20 cellular contexts compared by ENCODE assay signal in the genomic region with DNA sequence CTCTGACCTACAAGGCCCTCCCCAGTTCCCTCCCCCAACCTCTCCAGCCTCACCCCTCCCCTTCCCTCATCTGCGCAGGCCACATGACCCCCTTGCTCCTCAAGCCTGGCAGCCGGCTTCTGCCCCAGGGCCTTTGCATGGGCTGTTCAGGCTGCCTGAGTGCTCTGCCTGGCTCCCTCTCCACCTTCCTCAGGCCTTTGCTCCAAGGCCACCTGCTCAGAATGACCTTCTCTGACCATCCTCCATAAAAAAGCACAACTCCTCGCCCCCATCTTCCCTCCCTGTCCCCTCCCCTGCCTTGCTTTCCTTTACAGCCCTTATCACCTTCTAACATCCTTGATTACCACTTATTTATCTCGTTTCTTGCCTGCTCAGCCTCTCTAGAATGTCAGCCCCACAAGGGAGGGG. TPM values are rescaled to one million over a fixed set of nuclear protein-coding genes. Genes with fewer than 3 reads are reported as not detected.
DNase-seq lines count a peak whose midpoint lies in the region; ATAC-seq, FAIRE-seq and TF ChIP-seq lines count a peak whose summit lies in the region.
"Had no signal": no experiment of that assay in that cellular context is flagged by ENCODE, and none has a peak within 500 bp of the region (broad histone marks: within the 10 kb centered on the region; RNA-seq: fewer than 3 reads in every experiment).

No MANE protein-coding gene starts in this region.

- no peaks in the 10 kb centered on the region for H3K36me3 Mint-ChIP-seq in activated CD4-positive, alpha-beta memory T cell treated with anti-CD3 and anti-CD28 coated beads for 36 hours
- no peaks in the 10 kb centered on the region for H3K36me3 Mint-ChIP-seq in activated CD4-positive, alpha-beta memory T cell treated with anti-CD3 and anti-CD28 coated beads, Interleukin-2, amount 10 ng/mL, durations not matched to agents 7 days and 5 days (ENCODE audit: low read depth)
- H3K36me3 Mint-ChIP-seq: CD14-positive monocyte had no signal

- peak overlapping the region in 1 of 2 experiments; percentile 45; a peak in 2 of 4 replicates for H3K9ac ChIP-seq in K562 (ENCODE audit: insufficient read depth in 1 of 2, low read depth in 2 of 2, low read length in 2 of 2)

- CTCF ChIA-PET in K562 (lab: Yijun Ruan, JAX; ENCODE audit: low intra/inter-chr PET ratio): interaction anchor here (0.5 kb wide), 1 partner anchor 727 kb away, joined by 3 read pairs; no protein-coding TSS in a partner anchor
- CTCF ChIA-PET in activated CD4-positive, alpha-beta memory T cell treated with anti-CD3 and anti-CD28 coated beads for 36 hours (lab: Charles Lee): interaction anchor here (1.7 kb wide), 1 partner anchor 10 kb away, joined by 4 read pairs; no protein-coding TSS in a partner anchor
- CTCF ChIA-PET in activated CD4-positive, alpha-beta memory T cell treated with anti-CD3 and anti-CD28 coated beads, Interleukin-2, amount 10 ng/mL, durations not matched to agents 7 days and 5 days (lab: Charles Lee): no interaction called here

- BruUV-seq in K562 (replicated peaks; lab: Mats Ljungman, UMichigan): no TSS peak

- H3K4me1 Mint-ChIP-seq in activated CD4-positive, alpha-beta memory T cell treated with anti-CD3 and anti-CD28 coated beads for 36 hours (ENCODE audit: low read depth): no peaks in the 10 kb centered on the region
- H3K4me1 Mint-ChIP-seq in activated CD4-positive, alpha-beta memory T cell treated with anti-CD3 and anti-CD28 coated beads, Interleukin-2, amount 10 ng/mL, durations not matched to agents 7 days and 5 days: no peaks in the 10 kb centered on the region

- no peaks in the 10 kb centered on the region for H4K20me1 ChIP-seq in K562 (replicated peaks; ENCODE audit: control insufficient read depth, insufficient read depth, low read length)

- peak; percentile 34; the same call in 1 of the 2 replicates for TF ChIP-seq EP300 in K562 (IDR thresholded peaks at IDR 0.05; ENCODE audit: low read length)

- H3K27ac ChIP-seq in K562 (ENCODE audit: extremely low read depth, low read depth, low read length): no peak overlapping the region
- H3K27ac ChIP-seq: PC-9 had no signal

- WGBS in K562 (ENCODE audit: insufficient coverage, low coverage, missing lambda C conversion rate): 4% methylated on average over 4 of the region's 4 CpGs

- TF ChIP-seq RAD21 in K562 (CRISPR knock-in tag; conservative IDR thresholded peaks at IDR 0.05 in 1 of 2, IDR thresholded peaks at IDR 0.05 in 1 of 2): no peak

- no peaks in the 10 kb centered on the region for H3K27me3 ChIP-seq in K562 (ENCODE audit: control insufficient read depth in 2 of 2, insufficient read depth in 2 of 2, low read length in 2 of 2)

- no peak overlapping the region for H3K27ac Mint-ChIP-seq in activated CD4-positive, alpha-beta memory T cell treated with anti-CD3 and anti-CD28 coated beads for 36 hours
- no peak overlapping the region for H3K27ac Mint-ChIP-seq in activated CD4-positive, alpha-beta memory T cell treated with anti-CD3 and anti-CD28 coated beads, Interleukin-2, amount 10 ng/mL, durations not matched to agents 7 days and 5 days
- H3K27ac Mint-ChIP-seq: CD14-positive monocyte, HFFc6 had no signal

- no peak for ATAC-seq in left cardiac atrium
- peak; percentile 70 for ATAC-seq in K562

- no peaks in the 10 kb centered on the region for H3K36me3 ChIP-seq in K562 (ENCODE audit: control insufficient read depth, insufficient read depth, low read length)

- no peaks in the 10 kb centered on the region for H3K9me3 Mint-ChIP-seq in activated CD4-positive, alpha-beta memory T cell treated with anti-CD3 and anti-CD28 coated beads for 36 hours
- H3K9me3 Mint-ChIP-seq in activated CD4-positive, alpha-beta memory T cell treated with anti-CD3 and anti-CD28 coated beads, Interleukin-2, amount 10 ng/mL, durations not matched to agents 7 days and 5 days: no peaks in the 10 kb centered on the region
- H3K9me3 Mint-ChIP-seq: HFFc6 had no signal

- H3K4me2 ChIP-seq in K562 (ENCODE audit: insufficient read depth, low read length): peak overlapping the region; percentile 43; the same call in 1 of the 2 replicates
- H3K4me2 ChIP-seq: PC-9 had no signal

- TF ChIP-seq POLR2A in K562 (conservative IDR thresholded peaks at IDR 0.05): no peak

- H3K4me3 ChIP-seq in K562: no peak overlapping the region
- H3K4me3 ChIP-seq: PC-9 had no signal

- H3K4me3 Mint-ChIP-seq in activated CD4-positive, alpha-beta memory T cell treated with anti-CD3 and anti-CD28 coated beads for 36 hours: no peak overlapping the region
- no peak overlapping the region for H3K4me3 Mint-ChIP-seq in activated CD4-positive, alpha-beta memory T cell treated with anti-CD3 and anti-CD28 coated beads, Interleukin-2, amount 10 ng/mL, durations not matched to agents 7 days and 5 days
- H3K4me3 Mint-ChIP-seq: CD14-positive monocyte, HFFc6 had no signal

- H3K79me2 ChIP-seq in K562 (ENCODE audit: control insufficient read depth, insufficient read depth, low read length): no peaks in the 10 kb centered on the region

- intact Hi-C loops in left cardiac atrium (cut with DNase I): no loop called here
- intact Hi-C loops in cardiac septum (cut with DNase I): no loop called here
- intact Hi-C loops in K562 (cut with micrococcal nuclease): no loop called here
- intact Hi-C loops in posterior vena cava (cut with DNase I): no loop called here
- intact Hi-C loops in activated CD4-positive, alpha-beta memory T cell treated with anti-CD3 and anti-CD28 coated beads for 36 hours (cut with micrococcal nuclease): no loop called here

- H3K9me1 ChIP-seq in K562 (ENCODE audit: control insufficient read depth, insufficient read depth, low read length): peaks cover 4% of the 10 kb centered on the region

- peaks cover 3% of the 10 kb centered on the region for H3K27me3 Mint-ChIP-seq in activated CD4-positive, alpha-beta memory T cell treated with anti-CD3 and anti-CD28 coated beads for 36 hours
- H3K27me3 Mint-ChIP-seq in activated CD4-positive, alpha-beta memory T cell treated with anti-CD3 and anti-CD28 coated beads, Interleukin-2, amount 10 ng/mL, durations not matched to agents 7 days and 5 days: peaks cover 6% of the 10 kb centered on the region

- POLR2A ChIA-PET in K562 (lab: Yijun Ruan, JAX): interaction anchor here (0.5 to 1.6 kb wide), 6 partner anchors 9 to 239 kb away, joined by 3 to 8 read pairs (median 4); no protein-coding TSS in a partner anchor
- POLR2A ChIA-PET in activated CD4-positive, alpha-beta memory T cell treated with anti-CD3 and anti-CD28 coated beads for 36 hours (lab: Charles Lee): no interaction called here
- POLR2A ChIA-PET in activated CD4-positive, alpha-beta memory T cell treated with anti-CD3 and anti-CD28 coated beads, Interleukin-2, amount 10 ng/mL, durations not matched to agents 7 days and 5 days (lab: Charles Lee): no interaction called here

- H3K4me1 ChIP-seq in K562 (replicated peaks in 1 of 2; ENCODE audit: control insufficient read depth in 2 of 2, insufficient read depth in 2 of 2, low read length in 2 of 2): peaks cover 20 to 50% of the 10 kb centered on the region in 2 experiments; a peak in 4 of 5 replicates

- H3K9me3 ChIP-seq in K562 (replicated peaks; ENCODE audit: control insufficient read depth, insufficient read depth, low read depth, low read length): no peaks in the 10 kb centered on the region

- peak overlapping the region; percentile 78 for H2AFZ ChIP-seq in K562 (ENCODE audit: low read depth, low read length)
- H2AFZ ChIP-seq: PC-9 had no signal

- DNase-seq in left cardiac atrium (peak; percentile 3), cardiac septum (ENCODE audit: low spot score) (no peak), K562 (ENCODE audit: extremely low read depth in 1 of 4, low spot score in 3 of 4) (peak; percentile 73 to 82 (median 78)), posterior vena cava (ENCODE audit: low spot score) (peak; percentile 58)
- DNase-seq in activated CD4-positive, alpha-beta memory T cell treated with anti-CD3 and anti-CD28 coated beads for 36 hours: no peak
- DNase-seq in central memory CD4-positive, alpha-beta T cell: no peak
- no peak for DNase-seq in activated CD4-positive, alpha-beta memory T cell treated with anti-CD3 and anti-CD28 coated beads, Interleukin-2, amount 10 ng/mL, durations not matched to agents 7 days and 5 days
- DNase-seq: DMS 273 treated with DMSO at 0.1 percent for 48 hours, GF-D8, GOT3, HFFc6, KG1, NCI-H1436, NCI-H2029, NCI-H2171 treated with DMSO at 0.1 percent for 48 hours, NCI-H446 treated with DMSO at 0.1 percent for 48 hours, PC-9 had no signal

- in situ Hi-C loops in K562 (cut with MboI): no loop called here

- TF ChIP-seq CTCF in K562 (IDR thresholded peaks at IDR 0.05 in 2 of 3, conservative IDR thresholded peaks at IDR 0.05 in 1 of 3; ENCODE audit: insufficient read depth in 2 of 3, low read depth in 1 of 3, low read length in 3 of 3): no peak

- FAIRE-seq in K562 (lab: Jason Lieb, UNC): peak; percentile 49
- FAIRE-seq: GM12891 had no signal

RNA-seq across cellular contexts. Expression of a gene that starts 38.7 kb away (rescaled TPM):
- total RNA-seq in left cardiac atrium (under 1 TPM in 1 of 2 donors, not detected in 1; 0.16 TPM), cardiac septum (0.19 TPM), K562 (2014; rRNA removed) (0.08 TPM in 1 of 2 replicates, not detected in the other), K562 (2014; rRNA removed; fragmentation: Illumina TruSeq; extraction: Trizol) (not detected in 2 replicates), K562 (2015; rRNA removed; fragmentation: Illumina TruSeq; extraction: Trizol) (0.11 and 0.15 TPM in 2 replicates), K562 (2021) (0.11 and 0.16 TPM in 2 replicates), posterior vena cava (not detected)
- total RNA-seq in K562 (2011; cell fraction: chromatin; rRNA removed; ENCODE audit: low replicate concordance): not detected in 2 replicates
- total RNA-seq in K562 (2011; cell fraction: nucleolus; rRNA removed): 0.13 TPM in 1 of 2 replicates, not detected in the other
- 0.29 TPM in 1 of 2 replicates, not detected in the other for total RNA-seq in K562 (2011; cell fraction: nucleoplasm; rRNA removed)
- polyA plus RNA-seq in K562 (2011; rRNA removed) (0.04 and 0.08 TPM in 2 replicates), K562 (2014; fragmentation: Illumina TruSeq; extraction: Trizol) (0.10 TPM in 1 of 2 replicates, not detected in the other), K562 (2014; fragmentation: Nextera tagmentation; extraction: Ambion mirVana) (not detected), K562 (2014; rRNA removed) (0.08 and 0.12 TPM in 2 replicates)
- 0.13 and 0.16 TPM in 2 replicates for polyA plus RNA-seq in K562 (2011; cell fraction: cytosol; rRNA removed)
- polyA plus RNA-seq in K562 (2011; cell fraction: nucleus; rRNA removed): 0.23 and 0.35 TPM in 2 replicates
- polyA plus RNA-seq in K562 (2012): 0.05 TPM in 1 of 2 replicates, not detected in the other
- not detected in 2 replicates for polyA minus RNA-seq in K562 (2011; rRNA and poly(A)+ RNA removed)
- not detected in 2 replicates for polyA minus RNA-seq in K562 (2011; cell fraction: cytosol; rRNA and poly(A)+ RNA removed)
- not detected in 2 replicates for polyA minus RNA-seq in K562 (2011; cell fraction: nucleus; rRNA and poly(A)+ RNA removed)
- total RNA-seq in activated CD4-positive, alpha-beta memory T cell treated with anti-CD3 and anti-CD28 coated beads for 36 hours: under 1 TPM in 1 of 2 experiments, not detected in 1; 0.33 TPM
- total RNA-seq in activated CD4-positive, alpha-beta memory T cell treated with anti-CD3 and anti-CD28 coated beads, Interleukin-2, amount 10 ng/mL, durations not matched to agents 7 days and 5 days: not detected
- total RNA-seq: A673, HFFc6 had no signal
- polyA plus RNA-seq: CD14-positive monocyte had no signal

RNA-seq across cellular contexts. Expression of a gene that starts 51.6 kb away (rescaled TPM):
- total RNA-seq in left cardiac atrium (1 to 10 TPM; 3.4 to 8.4 TPM), cardiac septum (10.3 TPM), K562 (2014; rRNA removed) (0.41 and 0.45 TPM in 2 replicates), K562 (2014; rRNA removed; fragmentation: Illumina TruSeq; extraction: Trizol) (0.10 and 0.29 TPM in 2 replicates), K562 (2015; rRNA removed; fragmentation: Illumina TruSeq; extraction: Trizol) (0.22 and 0.23 TPM in 2 replicates), K562 (2021) (0.98 and 1.7 TPM in 2 replicates), posterior vena cava (under 1 TPM in 1 of 2 donors, not detected in 1; 0.09 TPM)
- total RNA-seq in K562 (2011; cell fraction: chromatin; rRNA removed; ENCODE audit: low replicate concordance): 1.5 and 2.1 TPM in 2 replicates
- total RNA-seq in K562 (2011; cell fraction: nucleolus; rRNA removed): 1.2 and 1.3 TPM in 2 replicates
- total RNA-seq in K562 (2011; cell fraction: nucleoplasm; rRNA removed): 0.99 and 1.1 TPM in 2 replicates
- polyA plus RNA-seq in K562 (2011; rRNA removed) (1.1 and 1.4 TPM in 2 replicates), K562 (2014; fragmentation: Illumina TruSeq; extraction: Trizol) (0.79 and 1.4 TPM in 2 replicates), K562 (2014; fragmentation: Nextera tagmentation; extraction: Ambion mirVana) (under 1 TPM; 0.01 to 0.03 TPM), K562 (2014; rRNA removed) (0.98 and 1.2 TPM in 2 replicates)
- 1.2 and 1.6 TPM in 2 replicates for polyA plus RNA-seq in K562 (2011; cell fraction: cytosol; rRNA removed)
- 2.2 and 3.4 TPM in 2 replicates for polyA plus RNA-seq in K562 (2011; cell fraction: nucleus; rRNA removed)
- polyA plus RNA-seq in K562 (2012): 0.90 and 1.2 TPM in 2 replicates
- polyA minus RNA-seq in K562 (2011; rRNA and poly(A)+ RNA removed): 0.98 and 1.1 TPM in 2 replicates
- 0.95 and 1.7 TPM in 2 replicates for polyA minus RNA-seq in K562 (2011; cell fraction: cytosol; rRNA and poly(A)+ RNA removed)
- 0.67 and 1.9 TPM in 2 replicates for polyA minus RNA-seq in K562 (2011; cell fraction: nucleus; rRNA and poly(A)+ RNA removed)
- total RNA-seq in activated CD4-positive, alpha-beta memory T cell treated with anti-CD3 and anti-CD28 coated beads for 36 hours: under 1 TPM; 0.10 to 0.40 TPM
- 1 to 10 TPM; 1.8 to 2.2 TPM for total RNA-seq in activated CD4-positive, alpha-beta memory T cell treated with anti-CD3 and anti-CD28 coated beads, Interleukin-2, amount 10 ng/mL, durations not matched to agents 7 days and 5 days
- total RNA-seq: A673, HFFc6 had no signal
- polyA plus RNA-seq: CD14-positive monocyte had no signal

Comparison
In these comparisons a context has a peak if more than half of its experiments do, and no peak if none do; other contexts are left out.
1. DNase-seq: peak in left cardiac atrium (single experiment), K562 (4 of 4) and posterior vena cava (single experiment); none in cardiac septum (single experiment), activated CD4-positive, alpha-beta memory T cell treated with anti-CD3 and anti-CD28 coated beads for 36 hours (single experiment), central memory CD4-positive, alpha-beta T cell (single experiment) and activated CD4-positive, alpha-beta memory T cell treated with anti-CD3 and anti-CD28 coated beads, Interleukin-2, amount 10 ng/mL, durations not matched to agents 7 days and 5 days (single experiment).